ENCODE assay signal across 22 cellular contexts in genomic region chr12:1644113-1644512, GRCh38. TPM values are rescaled to one million over a fixed set of nuclear protein-coding genes. Genes with fewer than 3 reads are reported as not detected.
DNase-seq lines count a peak whose midpoint lies in the region; TF ChIP-seq lines count a peak whose summit lies in the region.
"Had no signal": no experiment of that assay in that cellular context is flagged by ENCODE, and none has a peak within 500 bp of the region (broad histone marks: within the 10 kb centered on the region; RNA-seq: fewer than 3 reads in every experiment).

No MANE protein-coding gene starts in this region.

- in situ Hi-C loops in transverse colon (cut with MboI; ENCODE audit: low pct_ligation_motif_present in 1 of 4, low pct_unique_long_range_greater_than_20kb in 1 of 4, low sequenced_read_pairs in 3 of 4) (no loop called here), brain microvascular endothelial cell (cut with HindIII; ENCODE audit: low pct_ligation_motif_present, low sequenced_read_pairs) (no loop called here)

- intact Hi-C loops in transverse colon (cut with DNase I; ENCODE audit: low total_unique reads), result no loop called here

- peak; percentile 60 for DNase-seq in NCI-H82 (lab: John Stamatoyannopoulos, UW)
- DNase-seq in NCI-H82 treated with DMSO at 0.1 percent for 48 hours (lab: John Stamatoyannopoulos, UW; ENCODE audit: unreplicated experiment), result no peak
- no peak for DNase-seq in nephron progenitor cell
- no peak for DNase-seq in tibial nerve (ENCODE audit: low spot score in 2 of 2)
- DNase-seq in transverse colon, result no peak
- no peak for DNase-seq in brain microvascular endothelial cell
- DNase-seq in activated naive CD8-positive, alpha-beta T cell treated with anti-CD3 and anti-CD28 coated beads for 36 hours, result no peak
- DNase-seq: activated CD8-positive, alpha-beta T cell treated with anti-CD3 and anti-CD28 coated beads for 36 hours; activated gamma-delta T cell treated with Interleukin-2 at 50 U/mL for 16 hours; activated T-cell treated with anti-CD3 and anti-CD28 coated beads for 4 hours; EL; GOT3; MV-4-11; stimulated activated naive CD8-positive, alpha-beta T cell treated with anti-CD3 and anti-CD28 coated beads, Interleukin-15, amount 100 ng/mL, for 72 hours; T-helper 9 cell had no signal

- H3K9me3 Mint-ChIP-seq in brain, result no peaks in the 10 kb centered on the region
- H3K9me3 Mint-ChIP-seq in nephron progenitor cell, result no peaks in the 10 kb centered on the region
- no peaks in the 10 kb centered on the region for H3K9me3 Mint-ChIP-seq in activated naive CD8-positive, alpha-beta T cell treated with anti-CD3 and anti-CD28 coated beads for 36 hours
- H3K9me3 Mint-ChIP-seq: activated CD8-positive, alpha-beta T cell treated with anti-CD3 and anti-CD28 coated beads for 36 hours; stimulated activated naive CD8-positive, alpha-beta T cell treated with anti-CD3 and anti-CD28 coated beads, Interleukin-15, amount 100 ng/mL, for 72 hours had no signal

- H3K36me3 Mint-ChIP-seq in brain (peaks cover 21% of the 10 kb centered on the region), nephron progenitor cell (ENCODE audit: low read depth) (peaks cover 83% of the 10 kb centered on the region)
- H3K36me3 Mint-ChIP-seq in activated naive CD8-positive, alpha-beta T cell treated with anti-CD3 and anti-CD28 coated beads for 36 hours, result no peaks in the 10 kb centered on the region

- H3K27me3 ChIP-seq in tibial nerve, result no peaks in the 10 kb centered on the region
- H3K27me3 ChIP-seq in transverse colon, result no peaks in the 10 kb centered on the region
- no peaks in the 10 kb centered on the region for H3K27me3 ChIP-seq in brain microvascular endothelial cell (replicated peaks)
- H3K27me3 ChIP-seq: foreskin keratinocyte, upper lobe of right lung had no signal

- H3K36me3 ChIP-seq in tibial nerve, result peaks cover 0 to 19% (median 0%) of the 10 kb centered on the region in 3 donors
- H3K36me3 ChIP-seq in transverse colon, result no peaks in the 10 kb centered on the region
- H3K36me3 ChIP-seq in brain microvascular endothelial cell (replicated peaks), result peaks cover 4% of the 10 kb centered on the region
- H3K36me3 ChIP-seq: upper lobe of right lung had no signal

- H3K4me3 ChIP-seq in tibial nerve (no peak overlapping the region), transverse colon (no peak overlapping the region), brain microvascular endothelial cell (ENCODE audit: low read depth, low read length) (no peak overlapping the region)
- H3K4me3 ChIP-seq: A549, lung, upper lobe of right lung had no signal

- H3K4me1 Mint-ChIP-seq in brain (peaks cover 68% of the 10 kb centered on the region), nephron progenitor cell (peaks cover 40% of the 10 kb centered on the region)
- H3K4me1 Mint-ChIP-seq in activated naive CD8-positive, alpha-beta T cell treated with anti-CD3 and anti-CD28 coated beads for 36 hours, result peaks cover 5% of the 10 kb centered on the region
- H3K4me1 Mint-ChIP-seq: stimulated activated naive CD8-positive, alpha-beta T cell treated with anti-CD3 and anti-CD28 coated beads, Interleukin-15, amount 100 ng/mL, for 72 hours had no signal

- H3K27ac ChIP-seq in tibial nerve (peak overlapping the region in 3 of 4 donors; percentile 46 to 84 (median 81)), transverse colon (peak overlapping the region in 2 of 4 donors; percentile 38 to 57), brain microvascular endothelial cell (no peak overlapping the region)
- H3K27ac ChIP-seq: A549, epithelial cell of prostate, foreskin keratinocyte, upper lobe of right lung had no signal

- WGBS in tibial nerve, 2 donors, result 44 to 63% methylated on average over 3 of the region's 3 CpGs
- WGBS in transverse colon (ENCODE audit: low coverage in 1 of 2), 2 donors, result 43 to 83% methylated on average over 1 to 3 of the region's 3 CpGs

- TF ChIP-seq POLR2A in tibial nerve (IDR thresholded peaks at IDR 0.05), result no peak
- TF ChIP-seq POLR2A in transverse colon (IDR thresholded peaks at IDR 0.05), result no peak

- peak overlapping the region; percentile 7 to 75 (median 49) for H3K4me3 Mint-ChIP-seq in brain
- H3K4me3 Mint-ChIP-seq in nephron progenitor cell, result no peak overlapping the region
- no peak overlapping the region for H3K4me3 Mint-ChIP-seq in activated naive CD8-positive, alpha-beta T cell treated with anti-CD3 and anti-CD28 coated beads for 36 hours
- H3K4me3 Mint-ChIP-seq: activated CD8-positive, alpha-beta T cell treated with anti-CD3 and anti-CD28 coated beads for 36 hours; B cell; stimulated activated naive CD8-positive, alpha-beta T cell treated with anti-CD3 and anti-CD28 coated beads, Interleukin-15, amount 100 ng/mL, for 72 hours had no signal

- H3K4me1 ChIP-seq in tibial nerve (peaks cover 0 to 21% (median 14%) of the 10 kb centered on the region in 4 donors), transverse colon (peaks cover 9 to 25% (median 11%) of the 10 kb centered on the region in 4 donors)
- H3K4me1 ChIP-seq: A549, foreskin keratinocyte had no signal

- TF ChIP-seq EP300 in tibial nerve (IDR thresholded peaks at IDR 0.05) (no peak), transverse colon (IDR thresholded peaks at IDR 0.05; ENCODE audit: low read depth) (no peak)

- H3K9me3 ChIP-seq in tibial nerve (no peaks in the 10 kb centered on the region), transverse colon (no peaks in the 10 kb centered on the region)
- H3K9me3 ChIP-seq: A549, upper lobe of right lung had no signal

- H3K27ac Mint-ChIP-seq in brain (peak overlapping the region; percentile 96 to 99 (median 98)), nephron progenitor cell (peak overlapping the region; percentile 5)
- no peak overlapping the region for H3K27ac Mint-ChIP-seq in activated naive CD8-positive, alpha-beta T cell treated with anti-CD3 and anti-CD28 coated beads for 36 hours
- H3K27ac Mint-ChIP-seq: activated CD8-positive, alpha-beta T cell treated with anti-CD3 and anti-CD28 coated beads for 36 hours; B cell; stimulated activated naive CD8-positive, alpha-beta T cell treated with anti-CD3 and anti-CD28 coated beads, Interleukin-15, amount 100 ng/mL, for 72 hours had no signal

- TF ChIP-seq CTCF in brain (conservative IDR thresholded peaks at IDR 0.05) (no peak), nephron progenitor cell (IDR thresholded peaks at IDR 0.05) (no peak), tibial nerve (IDR thresholded peaks at IDR 0.05) (no peak), transverse colon (IDR thresholded peaks at IDR 0.05) (no peak), brain microvascular endothelial cell (IDR thresholded peaks at IDR 0.05; ENCODE audit: low read depth, low read length, missing control alignments) (no peak)

- no peaks in the 10 kb centered on the region for H3K27me3 Mint-ChIP-seq in brain
- H3K27me3 Mint-ChIP-seq in nephron progenitor cell (ENCODE audit: low read depth, poor library complexity), result peaks cover 5% of the 10 kb centered on the region
- H3K27me3 Mint-ChIP-seq in activated naive CD8-positive, alpha-beta T cell treated with anti-CD3 and anti-CD28 coated beads for 36 hours, result no peaks in the 10 kb centered on the region

RNA-seq across cellular contexts. Expression of gene WNT5B, which starts 15.1 kb away (rescaled TPM):
- polyA plus RNA-seq in brain (ENCODE audit: insufficient read depth, low read depth, low replicate concordance), result 4.1 TPM
- total RNA-seq in tibial nerve, result 10 to 100 TPM; 11.7 to 34.1 (median 17.6) TPM
- total RNA-seq in transverse colon, result 1 to 10 TPM in 2 of 4 donors, under 1 TPM in 1, not detected in 1; 0.80 to 3.5 (median 3.5) TPM
- under 1 TPM; 0.08 to 0.19 TPM for total RNA-seq in activated naive CD8-positive, alpha-beta T cell treated with anti-CD3 and anti-CD28 coated beads for 36 hours
- total RNA-seq: activated CD8-positive, alpha-beta T cell treated with anti-CD3 and anti-CD28 coated beads for 36 hours had no signal

RNA-seq across cellular contexts. Expression of gene ADIPOR2, which starts 46.8 kb away (rescaled TPM):
- 49.1 TPM for polyA plus RNA-seq in brain (ENCODE audit: insufficient read depth, low read depth, low replicate concordance)
- 100 to 1,000 TPM in 1 of 4 donors, 10 to 100 TPM in 3; 66.6 to 123 (median 72.1) TPM for total RNA-seq in tibial nerve
- 10 to 100 TPM; 27.9 to 74.2 (median 52.1) TPM for total RNA-seq in transverse colon
- total RNA-seq in activated naive CD8-positive, alpha-beta T cell treated with anti-CD3 and anti-CD28 coated beads for 36 hours, result 10 to 100 TPM; 59.8 to 62.9 TPM

RNA-seq across cellular contexts. Expression of gene FBXL14, which starts 49.7 kb away (rescaled TPM):
- polyA plus RNA-seq in brain (ENCODE audit: insufficient read depth, low read depth, low replicate concordance), result 9.3 TPM
- total RNA-seq in tibial nerve, result 10 to 100 TPM; 11.7 to 21.4 (median 17.3) TPM
- 10 to 100 TPM; 15.5 to 44.4 (median 28.0) TPM for total RNA-seq in transverse colon
- 10 to 100 TPM; 18.4 to 18.8 TPM for total RNA-seq in activated naive CD8-positive, alpha-beta T cell treated with anti-CD3 and anti-CD28 coated beads for 36 hours

Comparison
In these comparisons a context has a peak if more than half of its experiments do, and no peak if none do; other contexts are left out.
1. H3K4me3 Mint-ChIP-seq: peak in brain (5 of 5); none in nephron progenitor cell (single experiment) and activated naive CD8-positive, alpha-beta T cell treated with anti-CD3 and anti-CD28 coated beads for 36 hours (single experiment).